Comparison of ENCODE assay signal across 13 cellular contexts in genomic region chr6:53236241-53236640, GRCh38.
DNase-seq lines count a peak whose midpoint lies in the region; ATAC-seq and TF ChIP-seq lines count a peak whose summit lies in the region.
"Had no signal": no experiment of that assay in that cellular context is flagged by ENCODE, and none has a peak within 500 bp of the region (broad histone marks: within the 10 kb centered on the region; RNA-seq: fewer than 3 reads in every experiment).

No MANE protein-coding gene starts in this region.

- intact Hi-C loops in vagina (cut with DNase I) = no loop called here

- H3K4me3 Mint-ChIP-seq in naive B cell (peak overlapping the region; percentile 2 to 78 (median 54)), osteocyte (ENCODE audit: unreplicated experiment) (no peak overlapping the region)
- H3K4me3 Mint-ChIP-seq: brain had no signal

- no peak overlapping the region for H3K27ac ChIP-seq in vagina
- H3K27ac ChIP-seq: epithelial cell of prostate, SJSA1 had no signal

- no peak overlapping the region for H3K4me3 ChIP-seq in vagina
- H3K4me3 ChIP-seq: SJSA1 had no signal

- peak overlapping the region; percentile 42 to 92 (median 86) for H3K27ac Mint-ChIP-seq in naive B cell
- no peak overlapping the region for H3K27ac Mint-ChIP-seq in osteocyte (ENCODE audit: unreplicated experiment)
- H3K27ac Mint-ChIP-seq: brain had no signal

- H3K9me3 Mint-ChIP-seq in naive B cell (peaks cover 3 to 20% (median 12%) of the 10 kb centered on the region in 7 donors), osteocyte (ENCODE audit: unreplicated experiment) (no peaks in the 10 kb centered on the region)

- no peak for TF ChIP-seq POLR2A in vagina (IDR thresholded peaks at IDR 0.05)

- peaks cover 9 to 25% of the 10 kb centered on the region in 2 donors for H3K36me3 Mint-ChIP-seq in naive B cell
- H3K36me3 Mint-ChIP-seq in osteocyte (ENCODE audit: unreplicated experiment) = no peaks in the 10 kb centered on the region
- H3K36me3 Mint-ChIP-seq: brain had no signal

- TF ChIP-seq CTCF in vagina (IDR thresholded peaks at IDR 0.05) (no peak), osteocyte (IDR thresholded peaks at IDR 0.05) (no peak)

- peaks cover 70 to 85% (median 77%) of the 10 kb centered on the region in 3 donors for H3K4me1 Mint-ChIP-seq in naive B cell
- H3K4me1 Mint-ChIP-seq in osteocyte (ENCODE audit: unreplicated experiment) = no peaks in the 10 kb centered on the region
- H3K4me1 Mint-ChIP-seq: brain had no signal

- no peaks in the 10 kb centered on the region for H3K9me3 ChIP-seq in vagina
- H3K9me3 ChIP-seq: SJSA1 had no signal

- H3K27me3 ChIP-seq in vagina = no peaks in the 10 kb centered on the region
- H3K27me3 ChIP-seq: SJSA1 had no signal

- no peaks in the 10 kb centered on the region for H3K4me1 ChIP-seq in vagina
- H3K4me1 ChIP-seq: SJSA1 had no signal

- H3K27me3 Mint-ChIP-seq in naive B cell (no peaks in the 10 kb centered on the region), osteocyte (ENCODE audit: unreplicated experiment) (no peaks in the 10 kb centered on the region)
- H3K27me3 Mint-ChIP-seq: brain had no signal

- H3K36me3 ChIP-seq in vagina = no peaks in the 10 kb centered on the region
- H3K36me3 ChIP-seq: SJSA1 had no signal

- ATAC-seq in GM19438 (IDR thresholded peaks at IDR 0.05; ENCODE audit: low read depth, unreplicated experiment) = peak; percentile 47
- peak; percentile 39 for ATAC-seq in HG03520 (IDR thresholded peaks at IDR 0.05; ENCODE audit: unreplicated experiment)
- no peak for ATAC-seq in naive B cell (ENCODE audit: low read depth in 2 of 2)
- no peak for ATAC-seq in HG02571 (IDR thresholded peaks at IDR 0.05; ENCODE audit: unreplicated experiment)

- peak; percentile 13 for DNase-seq in activated CD4-positive, alpha-beta T cell treated with anti-CD3 and anti-CD28 coated beads for 48 hours
- no peak for DNase-seq in activated CD4-positive, alpha-beta T cell treated with anti-CD3 and anti-CD28 coated beads, Interleukin-2, amount 50 U/mL, for 4 hours
- no peak for DNase-seq in naive B cell
- no peak for DNase-seq in vagina (ENCODE audit: extremely low spot score in 2 of 2)
- DNase-seq in osteocyte (ENCODE audit: extremely low spot score, unreplicated experiment) = no peak
- DNase-seq: NCI-H345; stimulated activated CD4-positive, alpha-beta T cell treated with anti-CD3 and anti-CD28 coated beads, Interleukin-12 subunit alpha, Interleukin-12 subunit beta, amount 100 ng/mL, for 4 hours had no signal

Comparison
In these comparisons a context has a peak if more than half of its experiments do, and no peak if none do; other contexts are left out.
1. ATAC-seq: peak in GM19438 (single experiment) and HG03520 (single experiment); none in naive B cell (0 of 2) and HG02571 (single experiment).